In genomic region chr6:150638765-150639164, GRCh38 we compare ENCODE assay signal across 21 cellular contexts.
"Had no signal": no experiment of that assay in that cellular context is flagged by ENCODE, and none has a peak within 500 bp of the region (broad histone marks: within the 10 kb centered on the region; RNA-seq: fewer than 3 reads in every experiment).

No MANE protein-coding gene starts in this region.

- H3K4me2 ChIP-seq: smooth muscle cell had no signal

- H3K36me3 Mint-ChIP-seq: activated naive CD4-positive, alpha-beta T cell treated with anti-CD3 and anti-CD28 coated beads, Interleukin-2, amount 10 ng/mL, durations not matched to agents 7 days and 5 days; naive thymus-derived CD4-positive, alpha-beta T cell; T-cell had no signal

- H3K27ac Mint-ChIP-seq: activated CD4-positive, alpha-beta T cell treated with anti-CD3 and anti-CD28 coated beads, Interleukin-2, amount 10 ng/mL, durations not matched to agents 24 days and 14 days; activated CD8-positive, alpha-beta T cell treated with anti-CD3 and anti-CD28 coated beads for 36 hours; activated naive CD4-positive, alpha-beta T cell treated with anti-CD3 and anti-CD28 coated beads, Interleukin-2, amount 10 ng/mL, durations not matched to agents 7 days and 5 days; naive thymus-derived CD4-positive, alpha-beta T cell; T-cell had no signal

- FAIRE-seq: bronchial epithelial cell, frontal cortex had no signal

- ATAC-seq: activated CD8-positive, alpha-beta T cell treated with anti-CD3 and anti-CD28 coated beads for 36 hours; activated naive CD8-positive, alpha-beta T cell treated with anti-CD3 and anti-CD28 coated beads, Interleukin-2, amount 50 U/mL, for 24 hours; activated T-cell treated with anti-CD3 and anti-CD28 coated beads, Interleukin-2, amount 50 U/mL, for 4 hours; left lobe of liver; naive thymus-derived CD4-positive, alpha-beta T cell; sciatic nerve; T-cell; upper lobe of right lung had no signal

- H3K4me3 ChIP-seq: smooth muscle cell, upper lobe of right lung had no signal

- H3K9me3 ChIP-seq: upper lobe of right lung had no signal

- H3K9me3 Mint-ChIP-seq: activated CD4-positive, alpha-beta T cell treated with anti-CD3 and anti-CD28 coated beads, Interleukin-2, amount 10 ng/mL, durations not matched to agents 24 days and 14 days; activated CD8-positive, alpha-beta T cell treated with anti-CD3 and anti-CD28 coated beads for 36 hours; activated naive CD4-positive, alpha-beta T cell treated with anti-CD3 and anti-CD28 coated beads, Interleukin-2, amount 10 ng/mL, durations not matched to agents 7 days and 5 days; activated naive CD8-positive, alpha-beta T cell treated with anti-CD3 and anti-CD28 coated beads, Interleukin-2, amount 50 U/mL, for 24 hours; activated T-cell treated with anti-CD3 and anti-CD28 coated beads, Interleukin-2, amount 50 U/mL, for 4 hours; T-cell had no signal

- H3K36me3 ChIP-seq: upper lobe of right lung had no signal

- H3K27me3 ChIP-seq: upper lobe of right lung had no signal

- H3K27ac ChIP-seq: upper lobe of right lung had no signal

- H3K4me3 Mint-ChIP-seq: activated CD4-positive, alpha-beta T cell treated with anti-CD3 and anti-CD28 coated beads, Interleukin-2, amount 10 ng/mL, durations not matched to agents 24 days and 14 days; activated CD8-positive, alpha-beta T cell treated with anti-CD3 and anti-CD28 coated beads for 36 hours; activated naive CD4-positive, alpha-beta T cell treated with anti-CD3 and anti-CD28 coated beads, Interleukin-2, amount 10 ng/mL, durations not matched to agents 7 days and 5 days; activated naive CD8-positive, alpha-beta T cell treated with anti-CD3 and anti-CD28 coated beads, Interleukin-2, amount 50 U/mL, for 24 hours; activated T-cell treated with anti-CD3 and anti-CD28 coated beads, Interleukin-2, amount 50 U/mL, for 4 hours; naive thymus-derived CD4-positive, alpha-beta T cell; T-cell had no signal

- DNase-seq: activated CD4-positive, alpha-beta T cell treated with anti-CD3 and anti-CD28 coated beads, Interleukin-2, amount 10 ng/mL, durations not matched to agents 24 days and 14 days; activated CD4-positive, CD25-positive, alpha-beta regulatory T cell; activated CD8-positive, alpha-beta T cell treated with anti-CD3 and anti-CD28 coated beads for 36 hours; activated naive CD4-positive, alpha-beta T cell treated with anti-CD3 and anti-CD28 coated beads, Interleukin-2, amount 10 ng/mL, durations not matched to agents 7 days and 5 days; activated naive CD8-positive, alpha-beta T cell treated with anti-CD3 and anti-CD28 coated beads, Interleukin-2, amount 50 U/mL, for 24 hours; activated T-cell treated with anti-CD3 and anti-CD28 coated beads, Interleukin-2, amount 50 U/mL, for 4 hours; anterior cingulate cortex; cerebellar nuclear complex; cortex of kidney; kidney; naive thymus-derived CD4-positive, alpha-beta T cell; stimulated activated CD4-positive, alpha-beta T cell treated with anti-CD3 and anti-CD28 coated beads, Interleukin-4, amount 100 ng/mL, for 24 hours; stimulated activated naive CD4-positive, alpha-beta T cell; T-cell; T-helper 9 cell; upper lobe of right lung had no signal
